ENCODE assay signal across 8 cellular contexts in genomic region chr14:57293851-57294837, GRCh38. TPM values are rescaled to one million over a fixed set of nuclear protein-coding genes. Genes with fewer than 3 reads are reported as not detected.
DNase-seq lines count a peak whose midpoint lies in the region; ATAC-seq and TF ChIP-seq lines count a peak whose summit lies in the region.

No MANE protein-coding gene starts in this region.

- TF ChIP-seq POLR2A in lower leg skin (IDR thresholded peaks at IDR 0.05), result no peak

- H3K27me3 Mint-ChIP-seq in neural crest cell (ENCODE audit: low read depth), result no peaks in the 10 kb centered on the region

- no peak overlapping the region for H3K4me3 Mint-ChIP-seq in neural crest cell

- no peak overlapping the region for H3K27ac Mint-ChIP-seq in neural crest cell (ENCODE audit: unreplicated experiment)

- H3K36me3 Mint-ChIP-seq in neural crest cell (ENCODE audit: low read depth), result peaks cover 2% of the 10 kb centered on the region

- DNase-seq in DMS 273 (lab: John Stamatoyannopoulos, UW; ENCODE audit: unreplicated experiment) (peak; percentile 19), DMS 273 treated with DMSO at 0.1 percent for 48 hours (lab: John Stamatoyannopoulos, UW) (no peak), NCI-H69 (lab: John Stamatoyannopoulos, UW) (peak; percentile 45), choroid plexus epithelial cell (ENCODE audit: low read depth) (peak; percentile 54), neural crest cell (ENCODE audit: low read depth, low spot score) (no peak), lower leg skin (ENCODE audit: low spot score in 2 of 2) (no peak)

- intact Hi-C loops in lower leg skin (cut with DNase I; ENCODE audit: low total_unique reads), result no loop called here

- WGBS in lower leg skin, 2 donors, result 96 to 97% methylated on average over 1 of the region's 1 CpG

- ATAC-seq in GM21717 (IDR thresholded peaks at IDR 0.05; ENCODE audit: unreplicated experiment) (no peak), HG03045 (IDR thresholded peaks at IDR 0.05; ENCODE audit: unreplicated experiment) (no peak)

- no peak overlapping the region for H3K4me3 ChIP-seq in choroid plexus epithelial cell (ENCODE audit: low read depth, low read length)
- H3K4me3 ChIP-seq in lower leg skin (ENCODE audit: low read depth, poor library complexity, severe bottlenecking), result no peak overlapping the region

- no peaks in the 10 kb centered on the region for H3K9me3 Mint-ChIP-seq in neural crest cell

- TF ChIP-seq CTCF in choroid plexus epithelial cell (conservative IDR thresholded peaks at IDR 0.05; ENCODE audit: low read depth, low read length) (peak; percentile 44), neural crest cell (conservative IDR thresholded peaks at IDR 0.05) (peak; percentile 62), lower leg skin (IDR thresholded peaks at IDR 0.05) (no peak)

- H3K4me1 Mint-ChIP-seq in neural crest cell, result peaks cover 25% of the 10 kb centered on the region

RNA-seq across cellular contexts. Expression of gene AP5M1, which starts 25.4 kb away (rescaled TPM):
- total RNA-seq in neural crest cell, result 37.5 and 42.0 TPM in 2 replicates
- 10 to 100 TPM; 18.5 to 40.2 (median 23.0) TPM for total RNA-seq in lower leg skin

RNA-seq across cellular contexts. Expression of gene EXOC5, which starts 25.4 kb away (rescaled TPM):
- total RNA-seq in neural crest cell (98.4 and 110 TPM in 2 replicates), lower leg skin (10 to 100 TPM; 25.1 to 38.9 (median 33.7) TPM)

Comparison
In these comparisons a context has a peak if more than half of its experiments do, and no peak if none do; other contexts are left out.
1. DNase-seq: peak in DMS 273 (single experiment), NCI-H69 (single experiment) and choroid plexus epithelial cell (single experiment); none in DMS 273 treated with DMSO at 0.1 percent for 48 hours (single experiment), neural crest cell (single experiment) and lower leg skin (0 of 2).
2. CTCF ChIP-seq: peak in choroid plexus epithelial cell (single experiment) and neural crest cell (single experiment); none in lower leg skin (0 of 3).